Comparison of ENCODE assay signal across 8 cellular contexts in genomic region chr12:12716845-12717585, GRCh38. TPM values are rescaled to one million over a fixed set of nuclear protein-coding genes. Genes with fewer than 3 reads are reported as not detected.
DNase-seq lines count a peak whose midpoint lies in the region; ATAC-seq, FAIRE-seq and TF ChIP-seq lines count a peak whose summit lies in the region.

TSS of gene CDKN1B (plus strand) at chr12:12717368. CDS start at chr12:12717840, 472 bp downstream.

- peak; percentile 44 for ATAC-seq in GM19372 (IDR thresholded peaks at IDR 0.05; ENCODE audit: low read depth, unreplicated experiment)
- ATAC-seq in HG03565 (IDR thresholded peaks at IDR 0.05; ENCODE audit: unreplicated experiment), result peak; percentile 31
- ATAC-seq in HepG2, result peak; percentile 86

- H3K9me3 ChIP-seq in BE2C (no peaks in the 10 kb centered on the region), HepG2 (ENCODE audit: low read length) (no peaks in the 10 kb centered on the region)

- peaks cover 15% of the 10 kb centered on the region; the same call in 1 of the 2 replicates for H4K20me1 ChIP-seq in HepG2 (ENCODE audit: insufficient read depth, low read length)

- TF ChIP-seq EP300 in HepG2 (IDR thresholded peaks at IDR 0.05; ENCODE audit: low read depth in 2 of 2, low read length in 2 of 2) (peak in 1 of 2 experiments; percentile 26; a peak in 1 of 4 replicates), HepG2 (CRISPR knock-in tag; IDR thresholded peaks at IDR 0.05; ENCODE audit: borderline replicate concordance) (no peak)

- H3K9ac ChIP-seq in HepG2 (ENCODE audit: insufficient read depth, low read depth, low read length), result peak within 1 kb of the TSS; percentile 99

- H2AFZ ChIP-seq in HepG2 (ENCODE audit: low read length), result peak within 1 kb of the TSS; percentile 82

- TF ChIP-seq RAD21 in HepG2 (CRISPR knock-in tag; IDR thresholded peaks at IDR 0.05), result no peak

- CTCF ChIA-PET in HepG2 (lab: Yijun Ruan, JAX; ENCODE audit: low intra/inter-chr PET ratio, low total read pairs), result no interaction called here

- in situ Hi-C loops in HepG2 (cut with HindIII; ENCODE audit: extremely low pct_ligation_motif_present, low pct_unique_long_range_greater_than_20kb), result loop anchor here (25.0 kb wide), 1 partner anchor 630 kb away; no protein-coding TSS in a partner anchor

- POLR2A ChIA-PET in HepG2 (lab: Yijun Ruan, JAX), result interaction anchor here (0.9 to 4.7 kb wide), 10 partner anchors 8 to 365 kb away, joined by 3 to 66 read pairs (median 4); partner anchors contain the start of gene BORCS5

- peak within 1 kb of the TSS; percentile 99 for H3K27ac ChIP-seq in HepG2 (ENCODE audit: extremely low read length, insufficient read depth, low read length)

- intact Hi-C loops in HepG2 (cut with micrococcal nuclease; ENCODE audit: unreplicated experiment), result loop anchor here (1.0 to 5.0 kb wide), 2 partner anchors 8 to 155 kb away; partner anchors contain the start of gene DUSP16

- peak; percentile 55 to 78 for TF ChIP-seq POLR2A in HepG2 (IDR thresholded peaks at IDR 0.05; ENCODE audit: insufficient read depth in 1 of 2, low read depth in 2 of 2, low read length in 2 of 2)

- H3K79me2 ChIP-seq in HepG2 (ENCODE audit: insufficient read depth, low read length), result peaks cover 61% of the 10 kb centered on the region

- peak within 1 kb of the TSS; percentile 92 for H3K4me3 ChIP-seq in BE2C (ENCODE audit: low read depth, low read length)
- peak within 1 kb of the TSS; percentile 92 to 96 (median 96) for H3K4me3 ChIP-seq in HepG2 (replicated peaks in 1 of 3; ENCODE audit: insufficient read depth in 1 of 3, low read depth in 2 of 3, low read length in 3 of 3)

- WGBS in HepG2 (ENCODE audit: low lambda C conversion rate), result 1% methylated on average over 12 of the region's 78 CpGs

- no TSS peak for BruUV-seq in HepG2 (replicated peaks; lab: Mats Ljungman, UMichigan)

- H3K36me3 ChIP-seq in BE2C, result peaks cover 28% of the 10 kb centered on the region
- H3K36me3 ChIP-seq in HepG2 (replicated peaks in 1 of 2; ENCODE audit: control insufficient read depth in 1 of 2, insufficient read depth in 2 of 2, low read length in 2 of 2), result 0 out of 5 replicates have a peak, but pooled peaks cover 1 to 9% of the 10 kb centered on the region in 2 experiments

- H3K4me1 ChIP-seq in BE2C (peaks cover 10% of the 10 kb centered on the region; the same call in 1 of the 2 replicates), HepG2 (ENCODE audit: insufficient read depth, low read length) (peaks cover 47% of the 10 kb centered on the region)

- H3K27me3 ChIP-seq in BE2C (no peaks in the 10 kb centered on the region), HepG2 (ENCODE audit: control insufficient read depth in 1 of 2, insufficient read depth in 2 of 2, low read length in 2 of 2) (no peaks in the 10 kb centered on the region; a peak in 2 of 5 replicates)

- no peak for FAIRE-seq in HepG2 (lab: Jason Lieb, UNC)

- TF ChIP-seq CTCF in BE2C (IDR thresholded peaks at IDR 0.05; ENCODE audit: low read depth, low read length) (no peak), HepG2 (CRISPR knock-in tag; IDR thresholded peaks at IDR 0.05) (no peak)

- DNase-seq in BE2C (peak; percentile 94), NCI-H82 (lab: John Stamatoyannopoulos, UW) (peak; percentile 91), dermis blood vessel endothelial cell (peak; percentile 97), HepG2 (ENCODE audit: low spot score) (peak; percentile 86)
- DNase-seq in activated CD4-positive, alpha-beta T cell treated with anti-CD3 and anti-CD28 coated beads, Interleukin-2, amount 50 U/mL, for 48 hours, result peak; percentile 80 to 84
- DNase-seq in stimulated activated CD4-positive, alpha-beta T cell treated with anti-CD3 and anti-CD28 coated beads, Interleukin-2, amount 100 ng/mL, for 4 hours (ENCODE audit: low read depth), result peak; percentile 76

- H3K4me2 ChIP-seq in HepG2 (ENCODE audit: low read depth, low read length), result peak within 1 kb of the TSS; percentile 98

TF ChIP-seq in HepG2, 621 proteins besides CTCF, POLR2A, EP300 and RAD21 (continues in another document):
- TF ChIP-seq PHF21A (CRISPR knock-in tag; IDR thresholded peaks at IDR 0.05) (peak; percentile 65), HMGXB3 (CRISPR knock-in tag; IDR thresholded peaks at IDR 0.05; ENCODE audit: borderline replicate concordance) (peak; percentile 24; the same call in 1 of the 2 replicates), ZNF580 (CRISPR knock-in tag; IDR thresholded peaks at IDR 0.05; ENCODE audit: borderline replicate concordance, low read depth) (no peak), ZNF275 (CRISPR knock-in tag; IDR thresholded peaks at IDR 0.05; ENCODE audit: borderline replicate concordance) (no peak), GFI1 (CRISPR knock-in tag; IDR thresholded peaks at IDR 0.05; ENCODE audit: borderline replicate concordance) (peak; percentile 32; the same call in 1 of the 2 replicates), ISX (CRISPR knock-in tag; conservative IDR thresholded peaks at IDR 0.05) (no peak), FOXJ3 (CRISPR knock-in tag; IDR thresholded peaks at IDR 0.05; ENCODE audit: borderline replicate concordance) (no peak)

RNA-seq across cellular contexts. Expression of gene CDKN1B, which starts in this region (rescaled TPM):
- 105 TPM for polyA plus RNA-seq in BE2C (2012; ENCODE audit: insufficient read depth, insufficient read length, low read depth)
- 67.7 and 75.4 TPM in 2 replicates for total RNA-seq in dermis blood vessel endothelial cell
- total RNA-seq in HepG2 (2016; rRNA removed; fragmentation: Illumina TruSeq; extraction: Trizol), result 37.2 and 39.6 TPM in 2 replicates
- total RNA-seq in HepG2 (2016; cell fraction: cytosol; rRNA removed; fragmentation: Illumina TruSeq; extraction: Trizol; ENCODE audit: low read depth), result 7.8 TPM in 2 replicates
- total RNA-seq in HepG2 (2016; cell fraction: insoluble cytoplasmic fraction; rRNA removed; fragmentation: Illumina TruSeq; extraction: Trizol), result 39.5 and 39.9 TPM in 2 replicates
- 22.3 and 22.5 TPM in 2 replicates for total RNA-seq in HepG2 (2016; cell fraction: membrane; rRNA removed; fragmentation: Illumina TruSeq; extraction: Trizol)
- total RNA-seq in HepG2 (2016; cell fraction: nucleus; rRNA removed; fragmentation: Illumina TruSeq; extraction: Trizol), result 31.7 and 35.6 TPM in 2 replicates
- 18.8 and 20.1 TPM in 2 replicates for polyA plus RNA-seq in HepG2 (2011; rRNA removed)
- polyA plus RNA-seq in HepG2 (2011; cell fraction: cytosol; rRNA removed), result 14.5 and 17.0 TPM in 2 replicates
- 9.6 and 9.9 TPM in 2 replicates for polyA plus RNA-seq in HepG2 (2011; cell fraction: nucleus; rRNA removed)
- polyA plus RNA-seq in HepG2 (2012), result 30.9 and 36.9 TPM in 2 replicates
- 3.1 TPM in 2 replicates for polyA plus RNA-seq in HepG2 (2016; cell fraction: cytosol; fragmentation: Illumina TruSeq; extraction: Trizol; ENCODE audit: low read depth)
- 48.4 and 51.0 TPM in 2 replicates for polyA plus RNA-seq in HepG2 (2016; cell fraction: insoluble cytoplasmic fraction; fragmentation: Illumina TruSeq; extraction: Trizol; ENCODE audit: low read depth)
- 11.6 TPM in 2 replicates for polyA plus RNA-seq in HepG2 (2016; cell fraction: membrane; fragmentation: Illumina TruSeq; extraction: Trizol; ENCODE audit: low read depth)
- 40.3 and 40.5 TPM in 2 replicates for polyA plus RNA-seq in HepG2 (2016; cell fraction: nucleus; fragmentation: Illumina TruSeq; extraction: Trizol; ENCODE audit: insufficient read depth, low read depth)
- polyA minus RNA-seq in HepG2 (2011; rRNA and poly(A)+ RNA removed; ENCODE audit: low replicate concordance), result 10.2 and 11.3 TPM in 2 replicates
- 18.2 and 23.5 TPM in 2 replicates for polyA minus RNA-seq in HepG2 (2011; cell fraction: cytosol; rRNA and poly(A)+ RNA removed)
- 27.1 and 37.2 TPM in 2 replicates for polyA minus RNA-seq in HepG2 (2011; cell fraction: nucleus; rRNA and poly(A)+ RNA removed)

Comparison
In these comparisons a context has a peak if more than half of its experiments do, and no peak if none do; other contexts are left out.
1. Peak in every context shown above with its lines: DNase-seq, ATAC-seq, H3K4me3 ChIP-seq and H3K27ac ChIP-seq.
2. ATAC-seq: peak in every context shown above with its lines; median percentile 86 in HepG2; 44 in GM19372; 31 in HG03565.